ENCODE assay signal across 21 cellular contexts in the genomic region with DNA sequence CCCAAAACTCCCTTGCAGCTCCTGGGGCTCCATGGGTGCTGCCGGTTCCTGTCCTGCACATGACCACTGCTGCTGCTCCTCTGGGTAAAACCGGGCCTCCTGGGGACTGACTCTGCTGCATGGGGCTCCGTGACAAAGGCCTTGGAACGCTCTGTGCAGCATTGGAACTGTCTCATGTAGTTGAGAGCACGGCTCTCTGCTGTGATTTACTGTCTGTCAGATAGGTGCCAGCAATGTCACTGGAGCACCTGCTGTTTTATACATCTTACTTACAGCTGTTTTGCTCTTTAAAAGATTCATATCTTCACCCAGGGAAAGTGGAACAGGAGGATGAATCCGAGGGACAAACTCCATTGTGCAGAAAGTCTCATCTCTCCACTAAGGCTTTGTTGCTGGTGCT.
A peak's percentile ranks its signal among the peaks of the same experiment; 100 is the strongest.
DNase-seq lines count a peak whose midpoint lies in the region; TF ChIP-seq lines count a peak whose summit lies in the region.
"Had no signal": no experiment of that assay in that cellular context is flagged by ENCODE, and none has a peak within 500 bp of the region (broad histone marks: within the 10 kb centered on the region; RNA-seq: fewer than 3 reads in every experiment).

No MANE protein-coding gene starts in this region.

- no peak overlapping the region for H3K4me2 ChIP-seq in neural progenitor cell
- H3K4me2 ChIP-seq: BLaER1 had no signal

- no peaks in the 10 kb centered on the region for H3F3A ChIP-seq in neural progenitor cell (ENCODE audit: low read depth)

- H3K9me3 Mint-ChIP-seq in neural progenitor cell = no peaks in the 10 kb centered on the region

- no peaks in the 10 kb centered on the region for H3K9me3 ChIP-seq in neural progenitor cell (ENCODE audit: low read depth)
- H3K9me3 ChIP-seq: BLaER1, gastroesophageal sphincter had no signal

- H3K4me3 Mint-ChIP-seq in neural progenitor cell = no peak overlapping the region

- no peak overlapping the region for H3K27ac ChIP-seq in neural progenitor cell
- H3K27ac ChIP-seq: BLaER1, gastroesophageal sphincter, HL-60 had no signal

- no peaks in the 10 kb centered on the region for H3K79me2 ChIP-seq in neural progenitor cell (ENCODE audit: low read depth)

- H3K4me1 ChIP-seq in neural progenitor cell = no peaks in the 10 kb centered on the region
- H3K4me1 ChIP-seq: BLaER1 had no signal

- H3K36me3 ChIP-seq in neural progenitor cell = no peaks in the 10 kb centered on the region
- H3K36me3 ChIP-seq: BLaER1, gastroesophageal sphincter had no signal

- no peak overlapping the region for H3K9ac ChIP-seq in neural progenitor cell
- H3K9ac ChIP-seq: BLaER1 had no signal

- H3K36me3 Mint-ChIP-seq in neural progenitor cell = no peaks in the 10 kb centered on the region
- H3K36me3 Mint-ChIP-seq: IgD-negative memory B cell had no signal

- no peaks in the 10 kb centered on the region for H3K27me3 ChIP-seq in neural progenitor cell
- H3K27me3 ChIP-seq: BLaER1, gastroesophageal sphincter had no signal

- H3K27me3 Mint-ChIP-seq in neural progenitor cell (ENCODE audit: insufficient read depth, low read depth) = peaks cover 2% of the 10 kb centered on the region

- no peak for TF ChIP-seq CTCF in neural progenitor cell (IDR thresholded peaks at IDR 0.05)

- no peak overlapping the region for H3K27ac Mint-ChIP-seq in neural progenitor cell
- H3K27ac Mint-ChIP-seq: IgD-negative memory B cell had no signal

- H4K20me1 ChIP-seq in neural progenitor cell (ENCODE audit: low read depth) = no peaks in the 10 kb centered on the region
- H4K20me1 ChIP-seq: BLaER1 had no signal

- H2AFZ ChIP-seq in neural progenitor cell (replicated peaks) = peak overlapping the region; percentile 61

- DNase-seq in NCI-H1417 (lab: John Stamatoyannopoulos, UW) (peak; percentile 31 to 78 (median 71)), NCI-H1417 treated with DMSO at 0.1 percent for 48 hours (lab: John Stamatoyannopoulos, UW) (no peak), NCI-H1436 treated with DMSO at 0.1 percent for 48 hours (lab: John Stamatoyannopoulos, UW) (peak; percentile 70), SK-N-DZ (ENCODE audit: low spot score) (peak; percentile 75), neural progenitor cell (ENCODE audit: low spot score) (no peak), RPMI8226 (no peak), pons (ENCODE audit: low spot score) (no peak)
- DNase-seq in stimulated activated naive CD4-positive, alpha-beta T cell treated with Interleukin-2 at 50 U/mL for 16 hours (lab: John Stamatoyannopoulos, UW) = no peak
- DNase-seq: activated CD4-positive, alpha-beta T cell treated with anti-CD3 and anti-CD28 coated beads, Interleukin-2, amount 50 U/mL, for 1 hour; activated gamma-delta T cell treated with Interleukin-2 at 50 U/mL for 16 hours; amniotic stem cell; central memory CD4-positive, alpha-beta T cell; HCEC 1CT; midbrain; NCI-H2171; stimulated activated CD4-positive, alpha-beta T cell treated with anti-CD3 and anti-CD28 coated beads, Interleukin-12 subunit alpha, Interleukin-12 subunit beta, amount 100 ng/mL, for 4 hours; substantia nigra had no signal

- no peak overlapping the region for H3K4me3 ChIP-seq in neural progenitor cell
- H3K4me3 ChIP-seq: BLaER1, gastroesophageal sphincter had no signal

- H3K4me1 Mint-ChIP-seq in neural progenitor cell = no peaks in the 10 kb centered on the region
- H3K4me1 Mint-ChIP-seq: IgD-negative memory B cell had no signal

Comparison
In these comparisons a context has a peak if more than half of its experiments do, and no peak if none do; other contexts are left out.
1. DNase-seq: peak in NCI-H1417 (3 of 3), NCI-H1436 treated with DMSO at 0.1 percent for 48 hours (single experiment) and SK-N-DZ (single experiment); none in NCI-H1417 treated with DMSO at 0.1 percent for 48 hours (single experiment), neural progenitor cell (single experiment), RPMI8226 (single experiment), stimulated activated naive CD4-positive, alpha-beta T cell treated with Interleukin-2 at 50 U/mL for 16 hours (single experiment) and pons (single experiment).